8 cellular contexts compared by ENCODE assay signal in the genomic region with DNA sequence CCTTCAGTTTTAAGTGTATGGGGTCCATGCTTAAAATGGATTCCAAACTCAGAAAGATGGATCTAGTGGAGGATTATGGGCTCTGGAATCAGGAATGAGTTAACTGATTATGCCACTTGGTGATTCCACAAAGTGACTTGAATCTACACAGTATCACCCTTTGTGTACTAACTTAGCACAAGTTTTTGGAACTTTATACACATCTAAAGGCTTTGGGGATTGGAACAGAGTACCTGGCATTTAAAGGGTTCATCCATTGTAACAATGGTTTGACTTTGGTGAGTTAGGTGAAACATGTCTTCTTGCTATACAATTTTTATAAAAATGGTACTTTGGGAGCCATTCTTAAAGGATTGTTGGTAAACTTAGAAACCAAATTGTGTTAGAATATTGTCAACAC. TPM values are rescaled to one million over a fixed set of nuclear protein-coding genes. Genes with fewer than 3 reads are reported as not detected.
A peak's percentile ranks its signal among the peaks of the same experiment; 100 is the strongest.
DNase-seq lines count a peak whose midpoint lies in the region; ATAC-seq, FAIRE-seq and TF ChIP-seq lines count a peak whose summit lies in the region.

No MANE protein-coding gene starts in this region.

- peak overlapping the region; percentile 99 for H3K27ac Mint-ChIP-seq in stimulated activated naive CD8-positive, alpha-beta T cell treated with anti-CD3 and anti-CD28 coated beads, Interleukin-15, Interleukin-2, amounts not matched to agents 100 ng/mL and 50 ng/mL, for 24 hours

- H3K4me3 Mint-ChIP-seq in stimulated activated naive CD8-positive, alpha-beta T cell treated with anti-CD3 and anti-CD28 coated beads, Interleukin-15, Interleukin-2, amounts not matched to agents 100 ng/mL and 50 ng/mL, for 24 hours: peak overlapping the region; percentile 98

- intact Hi-C loops in mucosa of descending colon (cut with DNase I, micrococcal nuclease): no loop called here

- no peak for ATAC-seq in stimulated activated naive CD8-positive, alpha-beta T cell treated with anti-CD3 and anti-CD28 coated beads, Interleukin-15, Interleukin-2, amounts not matched to agents 100 U/mL and 50 U/mL, for 24 hours
- no peak for ATAC-seq in mucosa of descending colon
- no peak for ATAC-seq in GM21515 (IDR thresholded peaks at IDR 0.05; ENCODE audit: unreplicated experiment)
- no peak for ATAC-seq in GM19035 (IDR thresholded peaks at IDR 0.05; ENCODE audit: unreplicated experiment)

- no peaks in the 10 kb centered on the region for H3K9me3 ChIP-seq in mucosa of descending colon

- H3K4me1 Mint-ChIP-seq in stimulated activated naive CD8-positive, alpha-beta T cell treated with anti-CD3 and anti-CD28 coated beads, Interleukin-15, Interleukin-2, amounts not matched to agents 100 ng/mL and 50 ng/mL, for 24 hours (ENCODE audit: low read depth): peaks cover 79% of the 10 kb centered on the region

- no peaks in the 10 kb centered on the region for H3K27me3 Mint-ChIP-seq in stimulated activated naive CD8-positive, alpha-beta T cell treated with anti-CD3 and anti-CD28 coated beads, Interleukin-15, Interleukin-2, amounts not matched to agents 100 ng/mL and 50 ng/mL, for 24 hours

- no peak for TF ChIP-seq CTCF in bronchial epithelial cell (IDR thresholded peaks at IDR 0.05; ENCODE audit: insufficient read depth, low read length, severe bottlenecking)
- no peak for TF ChIP-seq CTCF in mucosa of descending colon (IDR thresholded peaks at IDR 0.05)

- H3K4me1 ChIP-seq in mucosa of descending colon (ENCODE audit: low read depth): peaks cover 18% of the 10 kb centered on the region

- FAIRE-seq in bronchial epithelial cell (lab: Jason Lieb, UNC): no peak

- H3K36me3 ChIP-seq in bronchial epithelial cell (ENCODE audit: control insufficient read depth, insufficient read depth, low read length) (peaks cover 1% of the 10 kb centered on the region), mucosa of descending colon (ENCODE audit: low read depth) (no peaks in the 10 kb centered on the region)

- peaks cover 64% of the 10 kb centered on the region for H3K36me3 Mint-ChIP-seq in stimulated activated naive CD8-positive, alpha-beta T cell treated with anti-CD3 and anti-CD28 coated beads, Interleukin-15, Interleukin-2, amounts not matched to agents 100 ng/mL and 50 ng/mL, for 24 hours (ENCODE audit: low read depth)

- H3K9me3 Mint-ChIP-seq in stimulated activated naive CD8-positive, alpha-beta T cell treated with anti-CD3 and anti-CD28 coated beads, Interleukin-15, Interleukin-2, amounts not matched to agents 100 ng/mL and 50 ng/mL, for 24 hours: no peaks in the 10 kb centered on the region

- no peaks in the 10 kb centered on the region for H3K27me3 ChIP-seq in bronchial epithelial cell (ENCODE audit: control insufficient read depth, insufficient read depth, low read length)

- DNase-seq in stimulated activated naive CD8-positive, alpha-beta T cell treated with anti-CD3 and anti-CD28 coated beads, Interleukin-15, Interleukin-2, amounts not matched to agents 100 U/mL and 50 U/mL, for 24 hours: no peak
- DNase-seq in bronchial epithelial cell (ENCODE audit: low read depth) (no peak), mucosa of descending colon (no peak), Kasumi-1 (lab: John Stamatoyannopoulos, UW) (no peak), NCI-H2227 treated with DMSO at 0.1 percent for 48 hours (lab: John Stamatoyannopoulos, UW) (no peak)

- peak overlapping the region; percentile 84 for H3K4me3 ChIP-seq in bronchial epithelial cell (ENCODE audit: low read depth, low read length)
- peak overlapping the region; percentile 66 for H3K4me3 ChIP-seq in mucosa of descending colon

RNA-seq across cellular contexts. Expression of gene RPL21, which starts 1.1 kb away (rescaled TPM):
- total RNA-seq in bronchial epithelial cell (967 and 985 TPM in 2 replicates), mucosa of descending colon (100 to 1,000 TPM; 721 to 896 (median 791) TPM)

RNA-seq across cellular contexts. Expression of gene RASL11A, which starts 18.2 kb away (rescaled TPM):
- total RNA-seq in bronchial epithelial cell (0.51 and 1.1 TPM in 2 replicates), mucosa of descending colon (10 to 100 TPM; 27.0 to 75.0 (median 34.9) TPM)

Comparison
In these comparisons a context has a peak if more than half of its experiments do, and no peak if none do; other contexts are left out.
1. RNA of gene RASL11A, which starts 18.2 kb away (total RNA-seq): 27.0 to 75.0 TPM in mucosa of descending colon; 0.51 to 1.1 TPM in bronchial epithelial cell; every median in the first group is over 10 times any median in the second.